20 cellular contexts compared by ENCODE assay signal in the genomic region with DNA sequence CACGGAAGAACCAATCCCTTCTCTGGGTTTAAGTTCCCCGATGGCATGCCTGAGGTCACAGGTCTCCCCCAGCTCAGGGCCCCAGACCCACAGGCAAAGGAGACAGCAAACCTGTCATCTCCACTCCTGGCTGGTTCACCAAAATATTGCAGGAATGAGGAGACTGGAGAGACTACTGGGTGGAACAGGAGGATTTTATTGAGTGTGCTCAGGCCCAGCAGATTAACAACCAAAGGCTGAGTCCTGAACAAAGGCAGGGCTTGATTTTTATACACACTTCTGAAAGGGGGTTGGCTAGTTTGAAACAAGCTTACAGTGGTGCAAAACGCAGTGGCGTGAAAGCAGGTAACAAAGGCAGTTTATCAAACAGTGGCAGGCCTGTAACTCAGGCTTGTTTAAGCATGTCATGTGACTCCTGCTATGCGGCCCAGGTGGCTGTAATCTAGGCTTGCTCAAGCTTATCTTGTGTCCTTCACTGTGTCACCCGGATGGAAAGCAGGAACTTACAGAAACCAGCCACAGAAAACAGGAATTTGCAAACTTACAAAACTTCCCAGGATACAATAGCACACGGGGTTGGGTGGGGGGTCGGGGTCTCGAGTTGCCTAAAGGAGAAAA. TPM values are rescaled to one million over a fixed set of nuclear protein-coding genes. Genes with fewer than 3 reads are reported as not detected.
DNase-seq lines count a peak whose midpoint lies in the region; ATAC-seq and TF ChIP-seq lines count a peak whose summit lies in the region.
"Had no signal": no experiment of that assay in that cellular context is flagged by ENCODE, and none has a peak within 500 bp of the region (broad histone marks: within the 10 kb centered on the region; RNA-seq: fewer than 3 reads in every experiment).

No MANE protein-coding gene starts in this region.

- H3K4me1 Mint-ChIP-seq in MCF 10A (ENCODE audit: insufficient read depth, unreplicated experiment): peaks cover 6% of the 10 kb centered on the region

- H3K27me3 ChIP-seq in breast epithelium (no peaks in the 10 kb centered on the region), upper lobe of left lung (no peaks in the 10 kb centered on the region)
- H3K27me3 ChIP-seq: adrenal gland, uterus had no signal

- TF ChIP-seq CTCF in MCF 10A (IDR thresholded peaks at IDR 0.05; ENCODE audit: unreplicated experiment) (no peak), breast epithelium (IDR thresholded peaks at IDR 0.05) (no peak), fibroblast of mammary gland (conservative IDR thresholded peaks at IDR 0.05; ENCODE audit: control insufficient read depth, insufficient read depth, low read depth, low read length) (no peak), upper lobe of left lung (IDR thresholded peaks at IDR 0.05) (no peak)

- H3K9me3 Mint-ChIP-seq in MCF 10A (ENCODE audit: unreplicated experiment): peaks cover 10% of the 10 kb centered on the region

- no peak overlapping the region for H3K4me3 Mint-ChIP-seq in MCF 10A (ENCODE audit: unreplicated experiment)
- H3K4me3 Mint-ChIP-seq: CD4-positive, alpha-beta T cell had no signal

- BruUV-seq in MCF 10A (replicated peaks; lab: Mats Ljungman, UMichigan): no TSS peak

- POLR2A ChIA-PET in MCF 10A (lab: Yijun Ruan, JAX): no interaction called here

- no peak overlapping the region for H3K27ac Mint-ChIP-seq in MCF 10A (ENCODE audit: low read depth, unreplicated experiment)
- H3K27ac Mint-ChIP-seq: CD4-positive, alpha-beta T cell had no signal

- H3K36me3 ChIP-seq in breast epithelium (no peaks in the 10 kb centered on the region), upper lobe of left lung (no peaks in the 10 kb centered on the region)
- H3K36me3 ChIP-seq: adrenal gland, uterus had no signal

- H3K4me1 ChIP-seq in breast epithelium (no peaks in the 10 kb centered on the region), upper lobe of left lung (no peaks in the 10 kb centered on the region)
- H3K4me1 ChIP-seq: adrenal gland, uterus had no signal

- H3K4me3 ChIP-seq in breast epithelium: no peak overlapping the region
- no peak overlapping the region for H3K4me3 ChIP-seq in fibroblast of mammary gland (ENCODE audit: control insufficient read depth, low read depth, low read length)
- no peak overlapping the region for H3K4me3 ChIP-seq in upper lobe of left lung
- H3K4me3 ChIP-seq: adrenal gland, GM23248, uterus had no signal

- no peaks in the 10 kb centered on the region for H3K36me3 Mint-ChIP-seq in MCF 10A (ENCODE audit: insufficient read depth, unreplicated experiment)

- H3K27ac ChIP-seq in breast epithelium: no peak overlapping the region
- peak overlapping the region in 3 of 4 donors; percentile 42 to 81 (median 70) for H3K27ac ChIP-seq in upper lobe of left lung
- H3K27ac ChIP-seq: adrenal gland, GM23248, uterus had no signal

- 78 to 82% methylated on average over 9 of the region's 9 CpGs for WGBS in upper lobe of left lung, 2 donors

- intact Hi-C loops in MCF 10A (cut with micrococcal nuclease) (no loop called here), breast epithelium (cut with DNase I; ENCODE audit: low total_unique reads) (loop anchor here (10.0 kb wide), 1 partner anchor 115 kb away; no protein-coding TSS in a partner anchor)

- CTCF ChIA-PET in MCF 10A (lab: Yijun Ruan, JAX): interaction anchor here (0.5 to 2.2 kb wide), 2 partner anchors 10 to 123 kb away, joined by 3 to 6 read pairs; no protein-coding TSS in a partner anchor

- no peak for TF ChIP-seq EP300 in upper lobe of left lung (IDR thresholded peaks at IDR 0.05)

- no peaks in the 10 kb centered on the region for H3K27me3 Mint-ChIP-seq in MCF 10A (ENCODE audit: insufficient read depth, unreplicated experiment)
- H3K27me3 Mint-ChIP-seq: CD4-positive, alpha-beta T cell had no signal

- H3K9me3 ChIP-seq in breast epithelium (peaks cover 34 to 56% of the 10 kb centered on the region in 2 donors), upper lobe of left lung (peaks cover 24 to 39% (median 31%) of the 10 kb centered on the region in 4 donors)

- TF ChIP-seq POLR2A in breast epithelium (IDR thresholded peaks at IDR 0.05): no peak
- no peak for TF ChIP-seq POLR2A in upper lobe of left lung (IDR thresholded peaks at IDR 0.05)

- ATAC-seq in upper lobe of left lung (ENCODE audit: low FRiP score in 2 of 2) (no peak), HG02588 (IDR thresholded peaks at IDR 0.05; ENCODE audit: unreplicated experiment) (no peak)
- ATAC-seq: activated CD4-positive, CD25-positive, alpha-beta regulatory T cell treated with anti-CD3 and anti-CD28 coated beads, Interleukin-2, amount 50 U/mL, for 24 hours had no signal

- DNase-seq in MCF 10A (ENCODE audit: unreplicated experiment) (peak; percentile 40), breast epithelium (ENCODE audit: low spot score in 2 of 2) (no peak), OCI-M1 (lab: John Stamatoyannopoulos, UW) (peak; percentile 47), fibroblast of mammary gland (ENCODE audit: low read depth) (peak; percentile 37), upper lobe of left lung (peak in 1 of 2 donors; percentile 55), superior temporal gyrus (ENCODE audit: extremely low spot score) (no peak), hippocampal formation (lab: John Stamatoyannopoulos, UW) (no peak)
- DNase-seq: adrenal gland; caudate nucleus; CD4-positive, alpha-beta T cell; effector memory CD4-positive, alpha-beta T cell; GM23248; hypothalamus; NCI-H510A; stimulated activated CD4-positive, alpha-beta T cell treated with anti-CD3 and anti-CD28 coated beads, Interleukin-15, amount 100 ng/mL, for 24 hours; stimulated activated naive CD4-positive, alpha-beta T cell treated with Interleukin-2 at 50 U/mL for 16 hours; T-helper 9 cell; uterus had no signal

RNA-seq across cellular contexts. Expression of gene KCNJ15, which starts 27.4 kb away (rescaled TPM):
- total RNA-seq in MCF 10A (2022) (2.2 and 2.4 TPM in 2 replicates), breast epithelium (1 to 10 TPM in 1 of 3 donors, under 1 TPM in 2; 0.80 to 6.9 (median 0.98) TPM), upper lobe of left lung (10 to 100 TPM; 17.9 to 93.0 (median 48.6) TPM)

Comparison
In these comparisons a context has a peak if more than half of its experiments do, and no peak if none do; other contexts are left out.
1. DNase-seq: peak in MCF 10A (single experiment), OCI-M1 (single experiment) and fibroblast of mammary gland (single experiment); none in breast epithelium (0 of 2), superior temporal gyrus (single experiment) and hippocampal formation (0 of 2).
2. H3K27ac ChIP-seq: peak in upper lobe of left lung (3 of 4); none in breast epithelium (0 of 2).